ENCODE assay signal across 28 cellular contexts in the genomic region with DNA sequence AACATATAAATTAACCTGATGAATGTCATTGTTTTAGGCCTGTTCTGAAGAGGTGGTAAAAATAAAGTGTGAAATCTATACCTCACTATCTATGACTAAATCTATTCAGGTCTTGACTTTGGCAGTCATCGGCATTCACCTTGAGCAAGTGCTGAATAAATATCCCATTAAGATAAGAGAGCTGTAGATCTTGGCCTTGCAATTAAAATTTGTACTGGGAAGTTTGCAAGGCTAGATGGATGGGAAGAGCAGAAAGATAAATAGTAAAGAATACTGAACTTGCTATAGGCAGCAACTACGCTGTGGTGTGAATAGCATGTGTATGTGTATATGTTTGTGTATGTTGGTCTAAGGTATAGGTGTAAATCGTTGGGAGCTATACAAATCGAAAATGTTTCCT.
"Had no signal": no experiment of that assay in that cellular context is flagged by ENCODE, and none has a peak within 500 bp of the region (broad histone marks: within the 10 kb centered on the region; RNA-seq: fewer than 3 reads in every experiment).

No MANE protein-coding gene starts in this region.

- H3K27ac ChIP-seq: epithelial cell of prostate, gastrocnemius medialis, heart left ventricle, lower lobe of right lung, neural progenitor cell, prostate gland, right atrium auricular region, stomach, thyroid gland, vagina had no signal

- H3K4me1 Mint-ChIP-seq: immature natural killer cell; naive B cell; neural progenitor cell; stimulated activated effector memory CD8-positive, alpha-beta T cell treated with anti-CD3 and anti-CD28 coated beads, Interleukin-12 subunit alpha, Interleukin-12 subunit beta, amount 100 ng/mL, for 72 hours had no signal

- H3K4me1 ChIP-seq: gastrocnemius medialis, lower lobe of right lung, neural progenitor cell, prostate gland, right atrium auricular region, stomach, vagina had no signal

- H3K4me3 Mint-ChIP-seq: dendritic cell treated with granulocyte-macrophage colony-stimulating factor and Interleukin-4, amounts not matched to agents 40 ng/mL and 50 ng/mL, for 4 days; endodermal cell; immature natural killer cell; naive B cell; natural killer cell treated with Interleukin-12 subunit alpha and Interleukin-12 subunit beta and Interleukin-15 and Interleukin-18, amount 100 ng/mL, for 72 hours; neural progenitor cell; stimulated activated effector memory CD8-positive, alpha-beta T cell treated with anti-CD3 and anti-CD28 coated beads, Interleukin-12 subunit alpha, Interleukin-12 subunit beta, amount 100 ng/mL, for 72 hours had no signal

- H3K9me3 Mint-ChIP-seq: neural progenitor cell had no signal

- ATAC-seq: esophagus mucosa; gastrocnemius medialis; heart left ventricle; left colon; left ventricle myocardium superior; natural killer cell treated with Interleukin-12 subunit alpha and Interleukin-12 subunit beta and Interleukin-15 and Interleukin-18, amount 100 ng/mL, for 72 hours; sciatic nerve; stimulated activated effector memory CD8-positive, alpha-beta T cell treated with anti-CD3 and anti-CD28 coated beads, Interleukin-12 subunit alpha, Interleukin-12 subunit beta, amount 100 ng/mL, for 72 hours had no signal

- H3K27me3 Mint-ChIP-seq: dendritic cell treated with granulocyte-macrophage colony-stimulating factor and Interleukin-4, amounts not matched to agents 40 ng/mL and 50 ng/mL, for 4 days; natural killer cell treated with Interleukin-12 subunit alpha and Interleukin-12 subunit beta and Interleukin-15 and Interleukin-18, amount 100 ng/mL, for 72 hours had no signal

- H3K27me3 ChIP-seq: gastrocnemius medialis, heart left ventricle, neural progenitor cell, right atrium auricular region, stomach, thyroid gland, vagina had no signal

- H3K36me3 Mint-ChIP-seq: immature natural killer cell; naive B cell; neural progenitor cell; stimulated activated effector memory CD8-positive, alpha-beta T cell treated with anti-CD3 and anti-CD28 coated beads, Interleukin-12 subunit alpha, Interleukin-12 subunit beta, amount 100 ng/mL, for 72 hours had no signal

- H3K27ac Mint-ChIP-seq: dendritic cell treated with granulocyte-macrophage colony-stimulating factor and Interleukin-4, amounts not matched to agents 40 ng/mL and 50 ng/mL, for 4 days; endodermal cell; immature natural killer cell; naive B cell; natural killer cell treated with Interleukin-12 subunit alpha and Interleukin-12 subunit beta and Interleukin-15 and Interleukin-18, amount 100 ng/mL, for 72 hours; neural progenitor cell; stimulated activated effector memory CD8-positive, alpha-beta T cell treated with anti-CD3 and anti-CD28 coated beads, Interleukin-12 subunit alpha, Interleukin-12 subunit beta, amount 100 ng/mL, for 72 hours had no signal

- H3K4me3 ChIP-seq: gastrocnemius medialis, heart left ventricle, lower lobe of right lung, neural progenitor cell, prostate gland, right atrium auricular region, stomach, thyroid gland, vagina had no signal

- H3K9me3 ChIP-seq: gastrocnemius medialis, prostate gland, right atrium auricular region, thyroid gland, vagina had no signal

- DNase-seq: effector CD8-positive, alpha-beta T cell; endodermal cell; foreskin fibroblast; gastrocnemius medialis; heart left ventricle; hippocampal formation; immature natural killer cell; islet precursor cell; left colon; left ventricle myocardium superior; lower lobe of right lung; naive B cell; stimulated activated CD4-positive, alpha-beta T cell treated with anti-CD3 and anti-CD28 coated beads, Interleukin-2, amount 100 ng/mL, for 24 hours; stimulated activated CD4-positive, alpha-beta T cell treated with anti-CD3 and anti-CD28 coated beads, Interleukin-4, amount 100 ng/mL, for 24 hours; stimulated activated naive CD4-positive, alpha-beta T cell treated with Interleukin-2 at 50 U/mL for 16 hours; stomach; thyroid gland; trophoblast cell had no signal

- H3K36me3 ChIP-seq: gastrocnemius medialis, heart left ventricle, lower lobe of right lung, neural progenitor cell, prostate gland, right atrium auricular region, stomach, thyroid gland, vagina had no signal
